25 cellular contexts compared by ENCODE assay signal in the genomic region with DNA sequence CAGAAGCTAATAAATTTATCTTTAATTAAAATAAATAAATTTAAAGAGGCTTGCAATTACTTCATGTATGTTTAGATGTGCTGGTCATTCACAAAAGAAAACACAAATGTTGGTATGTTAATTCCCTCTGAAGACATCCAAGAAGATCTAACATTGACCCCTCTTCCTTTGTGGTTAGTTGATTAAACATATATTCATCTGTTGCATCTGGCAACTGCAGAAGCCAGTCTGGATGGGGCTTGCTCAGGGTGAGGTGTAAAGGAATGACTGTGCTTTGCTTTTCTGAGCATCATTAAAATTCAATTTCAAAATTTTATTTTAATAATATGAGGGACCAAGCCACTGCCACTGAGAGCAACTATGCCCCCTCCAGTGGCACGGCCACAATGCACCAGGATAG. TPM values are rescaled to one million over a fixed set of nuclear protein-coding genes. Genes with fewer than 3 reads are reported as not detected.
"Had no signal": no experiment of that assay in that cellular context is flagged by ENCODE, and none has a peak within 500 bp of the region (broad histone marks: within the 10 kb centered on the region; RNA-seq: fewer than 3 reads in every experiment).

No MANE protein-coding gene starts in this region.

- H3K27ac ChIP-seq: SK-N-MC had no signal

- DNase-seq: activated CD4-positive, alpha-beta T cell treated with anti-CD3 and anti-CD28 coated beads for 48 hours; activated CD4-positive, alpha-beta T cell treated with anti-CD3 and anti-CD28 coated beads, Interleukin-2, amount 50 U/mL, for 4 hours; activated CD8-positive, alpha-beta memory T cell treated with anti-CD3 and anti-CD28 coated beads, Interleukin-2, amount 50 U/mL, for 48 hours; activated CD8-positive, alpha-beta T cell treated with anti-CD3 and anti-CD28 coated beads, Interleukin-2, amount 10 ng/mL, durations not matched to agents 7 days and 5 days; activated naive CD8-positive, alpha-beta T cell treated with anti-CD3 and anti-CD28 coated beads, Interleukin-2, amount 50 U/mL, for 24 hours; activated T-cell treated with anti-CD3 and anti-CD28 coated beads, Interleukin-2, amount 50 U/mL, for 1 hour; central memory CD4-positive, alpha-beta T cell; MM.1S; NCI-H1105; NCI-H1436; NCI-H1694 treated with DMSO at 0.1 percent for 48 hours; NCI-H2029 treated with DMSO at 0.1 percent for 48 hours; NCI-H345; NCI-H510A; NCI-H526 treated with DMSO at 0.1 percent for 48 hours; NCI-H82; RPMI8226; T-cell; T-helper 2 cell had no signal

- H3K4me3 ChIP-seq: SK-N-MC had no signal

RNA-seq across cellular contexts. Expression of a gene that starts 36.4 kb away (rescaled TPM):
- total RNA-seq: activated CD8-positive, alpha-beta T cell treated with anti-CD3 and anti-CD28 coated beads, Interleukin-2, amount 10 ng/mL, durations not matched to agents 7 days and 5 days; activated naive CD4-positive, alpha-beta T cell treated with anti-CD3 and anti-CD28 coated beads, Interleukin-2, amount 50 U/mL, for 72 hours; bronchial epithelial cell; chondrocyte; OCI-LY7; Right ventricle myocardium inferior; T-cell had no signal
